ENCODE assay signal across 2 cellular contexts in the genomic region with DNA sequence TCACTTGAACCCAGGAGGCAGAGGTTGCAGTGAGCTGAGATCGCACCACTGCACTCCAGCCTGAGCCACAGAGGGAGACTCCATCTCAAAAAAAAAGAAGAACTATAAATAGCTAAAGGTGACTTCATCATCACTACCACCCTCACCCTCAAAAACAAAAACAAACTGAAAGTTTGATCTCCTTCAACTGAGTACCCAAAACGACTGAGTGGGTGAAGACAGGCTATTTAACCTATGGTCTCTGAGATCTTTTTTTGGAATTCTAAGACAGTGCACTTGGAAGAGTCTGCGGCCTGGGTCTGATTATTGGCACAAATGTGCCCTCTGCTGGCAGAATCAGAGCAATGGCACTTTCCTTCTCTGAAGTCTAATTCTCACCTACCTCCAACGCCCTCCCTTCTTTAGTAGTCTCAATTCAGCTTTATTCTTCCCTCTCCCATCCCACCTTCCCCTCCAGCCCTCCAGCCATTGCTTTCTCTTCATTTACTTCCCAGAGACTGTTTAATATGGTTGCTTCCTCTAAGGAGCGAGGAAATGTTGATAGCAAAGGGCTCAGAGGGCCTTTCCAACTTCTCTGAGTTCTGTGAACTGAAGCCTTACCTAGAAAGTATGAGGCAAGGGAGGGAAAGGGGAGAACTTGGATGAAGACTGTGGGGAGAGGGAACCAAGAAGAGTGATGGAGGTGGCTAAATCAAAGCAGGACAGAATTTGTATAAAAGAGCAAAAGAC.
A peak's percentile ranks its signal among the peaks of the same experiment; 100 is the strongest.
TF ChIP-seq lines count a peak whose summit lies in the region.

No MANE protein-coding gene starts in this region.

TF ChIP-seq in GM12891, 5 proteins besides CTCF, POLR2A, EP300 and RAD21:
- no peak for TF ChIP-seq PAX5 (IDR thresholded peaks at IDR 0.05; ENCODE audit: insufficient read depth, low read length, severe bottlenecking)
- TF ChIP-seq POU2F2 (IDR thresholded peaks at IDR 0.05; ENCODE audit: low read depth, low read length) = no peak
TF ChIP-seq in GM12891: peak in this region for 0.

TF ChIP-seq in K562, 482 proteins besides CTCF, POLR2A, EP300 and RAD21 (continues in another document):
- no peak for TF ChIP-seq MIER1 (IDR thresholded peaks at IDR 0.05; ENCODE audit: low read depth)
- TF ChIP-seq SMARCA5 (IDR thresholded peaks at IDR 0.05) = 0 out of 2 replicates have a peak, but pooled peaks have one; percentile 45
- TF ChIP-seq TEAD1 (CRISPR knock-in tag; IDR thresholded peaks at IDR 0.05) = 0 out of 4 replicates have a peak, but pooled peaks of 1 of the 2 experiments have one; percentile 40
- TF ChIP-seq DIDO1 (tag; IDR thresholded peaks at IDR 0.05; ENCODE audit: low read depth) = no peak
- TF ChIP-seq ATF7 (IDR thresholded peaks at IDR 0.05) = peak; percentile 91
- TF ChIP-seq ARID2 (IDR thresholded peaks at IDR 0.05) = peak; percentile 96
- peak; percentile 81 for TF ChIP-seq BRD9 (IDR thresholded peaks at IDR 0.05; ENCODE audit: low read depth, partially characterized antibody)
- TF ChIP-seq ETV5 (CRISPR knock-in tag; IDR thresholded peaks at IDR 0.05; ENCODE audit: low read depth) = 0 out of 2 replicates have a peak, but pooled peaks have one; percentile 25
- peak; percentile 96 for TF ChIP-seq MEF2D (tag; conservative IDR thresholded peaks at IDR 0.05; ENCODE audit: low read depth)
- no peak for TF ChIP-seq IRF2 (CRISPR knock-in tag; IDR thresholded peaks at IDR 0.05)
- TF ChIP-seq, protein P1, sequence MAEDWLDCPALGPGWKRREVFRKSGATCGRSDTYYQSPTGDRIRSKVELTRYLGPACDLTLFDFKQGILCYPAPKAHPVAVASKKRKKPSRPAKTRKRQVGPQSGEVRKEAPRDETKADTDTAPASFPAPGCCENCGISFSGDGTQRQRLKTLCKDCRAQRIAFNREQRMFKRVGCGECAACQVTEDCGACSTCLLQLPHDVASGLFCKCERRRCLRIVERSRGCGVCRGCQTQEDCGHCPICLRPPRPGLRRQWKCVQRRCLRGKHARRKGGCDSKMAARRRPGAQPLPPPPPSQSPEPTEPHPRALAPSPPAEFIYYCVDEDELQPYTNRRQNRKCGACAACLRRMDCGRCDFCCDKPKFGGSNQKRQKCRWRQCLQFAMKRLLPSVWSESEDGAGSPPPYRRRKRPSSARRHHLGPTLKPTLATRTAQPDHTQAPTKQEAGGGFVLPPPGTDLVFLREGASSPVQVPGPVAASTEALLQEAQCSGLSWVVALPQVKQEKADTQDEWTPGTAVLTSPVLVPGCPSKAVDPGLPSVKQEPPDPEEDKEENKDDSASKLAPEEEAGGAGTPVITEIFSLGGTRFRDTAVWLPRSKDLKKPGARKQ (CRISPR knock-in tag; IDR thresholded peaks at IDR 0.05) = no peak
- TF ChIP-seq ZNF239 (CRISPR knock-in tag; IDR thresholded peaks at IDR 0.05) = 0 out of 2 replicates have a peak, but pooled peaks have one; percentile 10
- no peak for TF ChIP-seq KDM2B (CRISPR knock-in tag; IDR thresholded peaks at IDR 0.05)
- TF ChIP-seq SMAD4 (CRISPR knock-in tag; conservative IDR thresholded peaks at IDR 0.05) = 0 out of 2 replicates have a peak, but pooled peaks have one; percentile 49
- TF ChIP-seq HDAC2 (IDR thresholded peaks at IDR 0.05) = no peak
- no peak for TF ChIP-seq HDAC3 (IDR thresholded peaks at IDR 0.05; ENCODE audit: borderline replicate concordance, partially characterized antibody)
- TF ChIP-seq ARNT (IDR thresholded peaks at IDR 0.05) = peak in 1 of 2 experiments; percentile 44; a peak in 1 of 4 replicates
- peak in 1 of 2 experiments; percentile 69; a peak in 2 of 4 replicates for TF ChIP-seq FOXK2 (conservative IDR thresholded peaks at IDR 0.05 in 1 of 2, IDR thresholded peaks at IDR 0.05 in 1 of 2; ENCODE audit: low read depth in 2 of 2)
- TF ChIP-seq RNF2 (IDR thresholded peaks at IDR 0.05) = no peak
- TF ChIP-seq JUN (IDR thresholded peaks at IDR 0.05; ENCODE audit: borderline replicate concordance, low read depth, low read length) = no peak
- TF ChIP-seq JUN (CRISPR knock-in tag; IDR thresholded peaks at IDR 0.05; ENCODE audit: borderline replicate concordance) = peak; percentile 67; the same call in 1 of the 2 replicates
- TF ChIP-seq FOSL1 (tag; conservative IDR thresholded peaks at IDR 0.05) = peak; percentile 33; the same call in 1 of the 2 replicates
- peak; percentile 28; the same call in 1 of the 2 replicates for TF ChIP-seq ZNF24 (IDR thresholded peaks at IDR 0.05)
- no peak for TF ChIP-seq ZNF589 (CRISPR knock-in tag; IDR thresholded peaks at IDR 0.05; ENCODE audit: low read depth)
- 0 out of 2 replicates have a peak, but pooled peaks have one; percentile 17 for TF ChIP-seq MTA1 (IDR thresholded peaks at IDR 0.05; ENCODE audit: borderline replicate concordance)
- TF ChIP-seq MEF2A (IDR thresholded peaks at IDR 0.05; ENCODE audit: control insufficient read depth, low read depth, low read length) = peak; percentile 79
- no peak for TF ChIP-seq USF1 (CRISPR knock-in tag; IDR thresholded peaks at IDR 0.05)
- TF ChIP-seq ZNF444 (CRISPR knock-in tag; IDR thresholded peaks at IDR 0.05) = no peak
- TF ChIP-seq CC2D1A (IDR thresholded peaks at IDR 0.05) = peak; percentile 91
- no peak for TF ChIP-seq TAL1 (IDR thresholded peaks at IDR 0.05)
- TF ChIP-seq, protein P2, sequence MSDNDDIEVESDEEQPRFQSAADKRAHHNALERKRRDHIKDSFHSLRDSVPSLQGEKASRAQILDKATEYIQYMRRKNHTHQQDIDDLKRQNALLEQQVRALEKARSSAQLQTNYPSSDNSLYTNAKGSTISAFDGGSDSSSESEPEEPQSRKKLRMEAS (CRISPR knock-in tag; IDR thresholded peaks at IDR 0.05) = no peak
- TF ChIP-seq DPF2 (IDR thresholded peaks at IDR 0.05) = peak; percentile 45; the same call in 1 of the 2 replicates
- TF ChIP-seq, protein P3, sequence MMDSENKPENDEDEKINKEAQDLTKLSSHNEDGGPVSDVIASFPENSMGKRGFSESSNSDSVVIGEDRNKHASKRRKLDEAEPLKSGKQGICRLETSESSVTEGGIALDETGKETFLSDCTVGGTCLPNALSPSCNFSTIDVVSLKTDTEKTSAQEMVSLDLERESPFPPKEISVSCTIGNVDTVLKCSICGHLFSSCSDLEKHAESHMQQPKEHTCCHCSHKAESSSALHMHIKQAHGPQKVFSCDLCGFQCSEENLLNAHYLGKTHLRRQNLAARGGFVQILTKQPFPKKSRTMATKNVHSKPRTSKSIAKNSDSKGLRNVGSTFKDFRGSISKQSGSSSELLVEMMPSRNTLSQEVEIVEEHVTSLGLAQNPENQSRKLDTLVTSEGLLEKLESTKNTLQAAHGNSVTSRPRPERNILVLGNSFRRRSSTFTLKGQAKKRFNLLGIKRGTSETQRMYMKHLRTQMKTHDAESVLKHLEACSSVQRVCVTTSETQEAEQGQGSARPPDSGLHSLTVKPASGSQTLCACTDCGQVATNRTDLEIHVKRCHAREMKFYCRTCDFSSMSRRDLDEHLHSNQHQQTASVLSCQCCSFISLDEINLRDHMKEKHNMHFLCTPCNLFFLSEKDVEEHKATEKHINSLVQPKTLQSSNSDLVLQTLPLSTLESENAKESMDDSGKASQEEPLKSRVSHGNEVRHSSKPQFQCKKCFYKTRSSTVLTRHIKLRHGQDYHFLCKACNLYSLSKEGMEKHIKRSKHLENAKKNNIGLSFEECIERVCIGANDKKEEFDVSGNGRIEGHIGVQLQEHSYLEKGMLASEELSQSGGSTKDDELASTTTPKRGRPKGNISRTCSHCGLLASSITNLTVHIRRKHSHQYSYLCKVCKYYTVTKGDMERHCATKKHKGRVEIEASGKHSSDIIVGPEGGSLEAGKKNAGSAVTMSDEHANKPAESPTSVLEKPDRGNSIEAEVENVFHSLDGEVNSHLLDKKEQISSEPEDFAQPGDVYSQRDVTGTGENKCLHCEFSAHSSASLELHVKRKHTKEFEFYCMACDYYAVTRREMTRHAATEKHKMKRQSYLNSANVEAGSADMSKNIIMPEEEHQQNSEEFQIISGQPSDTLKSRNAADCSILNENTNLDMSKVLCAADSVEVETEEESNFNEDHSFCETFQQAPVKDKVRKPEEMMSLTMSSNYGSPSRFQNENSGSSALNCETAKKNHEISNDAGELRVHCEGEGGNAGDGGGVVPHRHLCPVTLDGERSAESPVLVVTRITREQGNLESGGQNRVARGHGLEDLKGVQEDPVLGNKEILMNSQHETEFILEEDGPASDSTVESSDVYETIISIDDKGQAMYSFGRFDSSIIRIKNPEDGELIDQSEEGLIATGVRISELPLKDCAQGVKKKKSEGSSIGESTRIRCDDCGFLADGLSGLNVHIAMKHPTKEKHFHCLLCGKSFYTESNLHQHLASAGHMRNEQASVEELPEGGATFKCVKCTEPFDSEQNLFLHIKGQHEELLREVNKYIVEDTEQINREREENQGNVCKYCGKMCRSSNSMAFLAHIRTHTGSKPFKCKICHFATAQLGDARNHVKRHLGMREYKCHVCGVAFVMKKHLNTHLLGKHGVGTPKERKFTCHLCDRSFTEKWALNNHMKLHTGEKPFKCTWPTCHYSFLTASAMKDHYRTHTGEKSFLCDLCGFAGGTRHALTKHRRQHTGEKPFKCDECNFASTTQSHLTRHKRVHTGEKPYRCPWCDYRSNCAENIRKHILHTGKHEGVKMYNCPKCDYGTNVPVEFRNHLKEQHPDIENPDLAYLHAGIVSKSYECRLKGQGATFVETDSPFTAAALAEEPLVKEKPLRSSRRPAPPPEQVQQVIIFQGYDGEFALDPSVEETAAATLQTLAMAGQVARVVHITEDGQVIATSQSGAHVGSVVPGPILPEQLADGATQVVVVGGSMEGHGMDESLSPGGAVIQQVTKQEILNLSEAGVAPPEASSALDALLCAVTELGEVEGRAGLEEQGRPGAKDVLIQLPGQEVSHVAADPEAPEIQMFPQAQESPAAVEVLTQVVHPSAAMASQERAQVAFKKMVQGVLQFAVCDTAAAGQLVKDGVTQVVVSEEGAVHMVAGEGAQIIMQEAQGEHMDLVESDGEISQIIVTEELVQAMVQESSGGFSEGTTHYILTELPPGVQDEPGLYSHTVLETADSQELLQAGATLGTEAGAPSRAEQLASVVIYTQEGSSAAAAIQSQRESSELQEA (IDR thresholded peaks at IDR 0.05; ENCODE audit: low read depth) = no peak
- TF ChIP-seq ZBTB26 (CRISPR knock-in tag; IDR thresholded peaks at IDR 0.05) = 0 out of 2 replicates have a peak, but pooled peaks have one; percentile 59
- peak; percentile 97 for TF ChIP-seq DEAF1 (CRISPR knock-in tag; IDR thresholded peaks at IDR 0.05)
- TF ChIP-seq E2F8 (IDR thresholded peaks at IDR 0.05; ENCODE audit: low read depth, partially characterized antibody) = peak; percentile 19
- TF ChIP-seq, protein P4, sequence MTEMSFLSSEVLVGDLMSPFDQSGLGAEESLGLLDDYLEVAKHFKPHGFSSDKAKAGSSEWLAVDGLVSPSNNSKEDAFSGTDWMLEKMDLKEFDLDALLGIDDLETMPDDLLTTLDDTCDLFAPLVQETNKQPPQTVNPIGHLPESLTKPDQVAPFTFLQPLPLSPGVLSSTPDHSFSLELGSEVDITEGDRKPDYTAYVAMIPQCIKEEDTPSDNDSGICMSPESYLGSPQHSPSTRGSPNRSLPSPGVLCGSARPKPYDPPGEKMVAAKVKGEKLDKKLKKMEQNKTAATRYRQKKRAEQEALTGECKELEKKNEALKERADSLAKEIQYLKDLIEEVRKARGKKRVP (CRISPR knock-in tag; IDR thresholded peaks at IDR 0.05) = 0 out of 2 replicates have a peak, but pooled peaks have one; percentile 6
- no peak for TF ChIP-seq ATF1 (CRISPR knock-in tag; IDR thresholded peaks at IDR 0.05)
- peak; percentile 48 for TF ChIP-seq ATF1 (tag; IDR thresholded peaks at IDR 0.05)
- peak; percentile 99 for TF ChIP-seq SMC3 (conservative IDR thresholded peaks at IDR 0.05; ENCODE audit: insufficient read depth, low read depth, low read length)
